7 cellular contexts compared by ENCODE assay signal in the genomic region with DNA sequence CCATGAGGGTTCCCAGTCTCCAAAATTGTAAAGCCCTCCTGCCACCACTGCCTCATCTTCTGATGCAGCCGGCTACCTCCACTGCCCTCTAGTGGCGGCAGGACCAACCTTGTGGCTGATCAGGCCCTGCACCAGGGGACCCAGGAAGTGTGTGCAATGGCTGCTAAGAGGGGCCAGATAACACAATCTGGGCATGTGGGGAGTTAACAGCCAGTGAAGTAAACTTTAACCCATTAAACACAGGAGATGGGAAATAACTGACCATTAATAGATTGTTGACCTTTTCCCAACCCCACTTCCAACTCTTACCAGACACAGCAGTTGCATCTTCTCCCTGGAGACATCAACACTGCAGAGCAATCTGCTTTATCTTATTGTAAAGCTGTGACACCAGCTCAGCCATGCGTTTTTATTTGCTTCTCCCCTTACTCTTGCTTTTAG.
DNase-seq lines count a peak whose midpoint lies in the region; ATAC-seq, FAIRE-seq and TF ChIP-seq lines count a peak whose summit lies in the region.

No MANE protein-coding gene starts in this region.

- H3K27me3 ChIP-seq in adipocyte (replicated peaks; ENCODE audit: control insufficient read depth, insufficient read depth, low read length) (no peaks in the 10 kb centered on the region), keratinocyte (ENCODE audit: control insufficient read depth, extremely low read depth, insufficient read depth, low read length) (no peaks in the 10 kb centered on the region)

- H3K9ac ChIP-seq in SK-N-MC (ENCODE audit: insufficient read length) (no peak overlapping the region), adipocyte (ENCODE audit: low read length) (no peak overlapping the region), keratinocyte (ENCODE audit: control insufficient read depth, extremely low read depth, insufficient read depth, low read length) (no peak overlapping the region)

- H3K27ac ChIP-seq in SK-N-MC (peak overlapping the region; percentile 95), keratinocyte (ENCODE audit: control insufficient read depth, insufficient read depth, low read length) (no peak overlapping the region)

- no peak overlapping the region for H2AFZ ChIP-seq in keratinocyte (ENCODE audit: control insufficient read depth, low read length)

- no peaks in the 10 kb centered on the region for H3K4me1 ChIP-seq in adipocyte (ENCODE audit: control insufficient read depth, insufficient read depth, low read length)
- H3K4me1 ChIP-seq in keratinocyte (ENCODE audit: control insufficient read depth, extremely low read depth, insufficient read depth, low read length): no peaks in the 10 kb centered on the region

- TF ChIP-seq CTCF in GM12864 (IDR thresholded peaks at IDR 0.05; ENCODE audit: low read depth, low read length, missing control alignments) (peak; percentile 89), keratinocyte (optimal IDR thresholded peaks at IDR 0.05 in 1 of 3, IDR thresholded peaks at IDR 0.05 in 1 of 3, conservative IDR thresholded peaks at IDR 0.05 in 1 of 3; ENCODE audit: extremely low read depth in 1 of 3, insufficient read depth in 2 of 3, low read length in 3 of 3) (peak; percentile 83 to 93 (median 90))

- H3K9me3 ChIP-seq in SK-N-MC (ENCODE audit: low read depth, low read length) (no peaks in the 10 kb centered on the region), adipocyte (ENCODE audit: control insufficient read depth, low read length) (no peaks in the 10 kb centered on the region), keratinocyte (ENCODE audit: control insufficient read depth, low read depth, low read length) (no peaks in the 10 kb centered on the region)

- dilution Hi-C loops in keratinocyte (cut with MboI; ENCODE audit: extremely low pct_ligation_motif_present, low sequenced_read_pairs): no loop called here

- H3K36me3 ChIP-seq in SK-N-MC (ENCODE audit: insufficient read depth, low read length): peaks cover 44% of the 10 kb centered on the region
- no peaks in the 10 kb centered on the region for H3K36me3 ChIP-seq in adipocyte (ENCODE audit: control insufficient read depth, insufficient read depth, low read length, severe bottlenecking)
- H3K36me3 ChIP-seq in keratinocyte (ENCODE audit: control insufficient read depth in 2 of 2, extremely low read depth in 1 of 2, insufficient read depth in 2 of 2, low read length in 2 of 2): no peaks in the 10 kb centered on the region

- no peak overlapping the region for H3K4me3 ChIP-seq in GM12864 (ENCODE audit: low read depth, low read length)
- peak overlapping the region; percentile 48 for H3K4me3 ChIP-seq in SK-N-MC
- no peak overlapping the region for H3K4me3 ChIP-seq in adipocyte (ENCODE audit: low read length)
- H3K4me3 ChIP-seq in keratinocyte (ENCODE audit: control insufficient read depth in 2 of 3, extremely low read depth in 1 of 3, insufficient read depth in 2 of 3, low read depth in 1 of 3, low read length in 3 of 3): no peak overlapping the region

- peak; percentile 98 for ATAC-seq in GM21619 (IDR thresholded peaks at IDR 0.05; ENCODE audit: unreplicated experiment)

- H3K9me1 ChIP-seq in keratinocyte (ENCODE audit: control insufficient read depth, extremely low read depth, insufficient read depth, low read length): no peaks in the 10 kb centered on the region

- H3K4me2 ChIP-seq in keratinocyte (ENCODE audit: control insufficient read depth, extremely low read depth, insufficient read depth, low read depth, low read length): no peak overlapping the region

- H3K79me2 ChIP-seq in keratinocyte (ENCODE audit: control insufficient read depth, insufficient read depth, low read length): no peaks in the 10 kb centered on the region

- FAIRE-seq in keratinocyte (lab: Jason Lieb, UNC): no peak

- H4K20me1 ChIP-seq in keratinocyte (ENCODE audit: control insufficient read depth, extremely low read depth, insufficient read depth, low read length): no peaks in the 10 kb centered on the region

- DNase-seq in GM12864 (ENCODE audit: low read depth) (peak; percentile 8), HUDEP-2 (lab: John Stamatoyannopoulos, UW; ENCODE audit: unreplicated experiment in 76 of 76) (peak in 63 of 76 experiments; percentile 2 to 77 (median 37)), SK-N-MC (ENCODE audit: low read depth, low spot score) (peak; percentile 98), adipocyte (ENCODE audit: low read depth) (peak; percentile 56), keratinocyte (ENCODE audit: low read depth, low spot score) (no peak)
- DNase-seq in stimulated activated CD4-positive, alpha-beta T cell treated with anti-CD3 and anti-CD28 coated beads, TNF-alpha, amount 100 ng/mL, for 48 hours (ENCODE audit: low read depth in 3 of 3): peak; percentile 20 to 61 (median 49)
